In the genomic region with DNA sequence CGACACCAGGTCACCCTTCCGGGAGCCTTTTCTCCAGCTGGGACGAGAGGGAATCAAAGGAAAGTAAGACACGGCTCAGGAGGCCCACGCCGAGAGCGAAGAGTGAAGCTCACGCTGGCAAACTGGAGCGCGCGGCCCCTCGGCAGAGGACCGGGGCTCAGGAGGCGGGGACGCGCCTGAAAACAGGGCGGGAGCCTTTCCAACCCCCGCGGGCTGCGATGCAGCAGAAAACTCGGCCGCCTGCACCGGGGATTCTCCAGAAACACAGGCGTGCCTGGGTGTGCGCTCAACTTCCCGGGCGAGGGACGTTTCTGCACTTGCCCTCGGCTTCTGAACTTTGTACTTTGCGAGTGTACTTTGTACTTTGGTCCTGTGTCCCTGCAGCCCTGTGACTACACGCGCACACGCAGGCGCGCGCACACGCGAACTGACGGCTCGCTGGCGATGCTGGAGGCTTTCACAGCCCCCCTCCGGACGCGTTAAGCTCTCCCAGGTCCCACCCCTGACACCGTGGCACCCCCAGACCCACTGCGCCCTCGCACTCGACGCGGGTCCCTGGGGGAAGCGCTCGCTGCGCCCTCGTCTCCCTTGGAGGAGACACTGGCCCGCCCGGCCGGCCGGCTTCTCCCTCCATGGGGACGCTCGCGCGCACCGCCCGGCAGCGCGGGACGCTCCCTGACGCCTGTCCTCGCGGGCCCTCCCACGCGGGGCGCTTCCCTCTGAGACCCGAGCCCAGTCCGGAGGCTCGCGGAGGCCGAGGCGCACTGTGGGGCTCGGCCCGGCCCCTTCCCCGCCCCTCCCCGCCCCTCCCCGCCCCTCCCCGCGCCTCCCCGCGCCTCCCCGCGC, we compare ENCODE assay signal across 1 cellular context.
TF ChIP-seq lines count a peak whose summit lies in the region.

No MANE protein-coding gene starts in this region.

TF ChIP-seq in HepG2, 621 proteins besides CTCF, POLR2A, EP300 and RAD21 (continued from another document and continues in another):
- TF ChIP-seq, protein P1, sequence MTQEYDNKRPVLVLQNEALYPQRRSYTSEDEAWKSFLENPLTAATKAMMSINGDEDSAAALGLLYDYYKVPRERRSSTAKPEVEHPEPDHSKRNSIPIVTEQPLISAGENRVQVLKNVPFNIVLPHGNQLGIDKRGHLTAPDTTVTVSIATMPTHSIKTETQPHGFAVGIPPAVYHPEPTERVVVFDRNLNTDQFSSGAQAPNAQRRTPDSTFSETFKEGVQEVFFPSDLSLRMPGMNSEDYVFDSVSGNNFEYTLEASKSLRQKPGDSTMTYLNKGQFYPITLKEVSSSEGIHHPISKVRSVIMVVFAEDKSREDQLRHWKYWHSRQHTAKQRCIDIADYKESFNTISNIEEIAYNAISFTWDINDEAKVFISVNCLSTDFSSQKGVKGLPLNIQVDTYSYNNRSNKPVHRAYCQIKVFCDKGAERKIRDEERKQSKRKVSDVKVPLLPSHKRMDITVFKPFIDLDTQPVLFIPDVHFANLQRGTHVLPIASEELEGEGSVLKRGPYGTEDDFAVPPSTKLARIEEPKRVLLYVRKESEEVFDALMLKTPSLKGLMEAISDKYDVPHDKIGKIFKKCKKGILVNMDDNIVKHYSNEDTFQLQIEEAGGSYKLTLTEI (CRISPR knock-in tag; conservative IDR thresholded peaks at IDR 0.05), result no peak
- TF ChIP-seq, protein P2, sequence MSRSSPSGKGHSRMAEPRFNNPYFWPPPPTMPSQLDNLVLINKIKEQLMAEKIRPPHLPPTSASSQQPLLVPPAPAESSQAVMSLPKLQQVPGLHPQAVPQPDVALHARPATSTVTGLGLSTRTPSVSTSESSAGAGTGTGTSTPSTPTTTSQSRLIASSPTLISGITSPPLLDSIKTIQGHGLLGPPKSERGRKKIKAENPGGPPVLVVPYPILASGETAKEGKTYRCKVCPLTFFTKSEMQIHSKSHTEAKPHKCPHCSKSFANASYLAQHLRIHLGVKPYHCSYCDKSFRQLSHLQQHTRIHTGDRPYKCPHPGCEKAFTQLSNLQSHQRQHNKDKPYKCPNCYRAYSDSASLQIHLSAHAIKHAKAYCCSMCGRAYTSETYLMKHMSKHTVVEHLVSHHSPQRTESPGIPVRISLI (CRISPR knock-in tag; IDR thresholded peaks at IDR 0.05; ENCODE audit: borderline replicate concordance), result no peak
- peak; percentile 85 for TF ChIP-seq SPEN (CRISPR knock-in tag; IDR thresholded peaks at IDR 0.05; ENCODE audit: low read depth)
- 0 out of 2 replicates have a peak, but pooled peaks have one; percentile 17 for TF ChIP-seq ZNF121 (CRISPR knock-in tag; IDR thresholded peaks at IDR 0.05)
- TF ChIP-seq ZMYM2 (CRISPR knock-in tag; IDR thresholded peaks at IDR 0.05), result peak; percentile 98
- TF ChIP-seq ISL2 (CRISPR knock-in tag; IDR thresholded peaks at IDR 0.05), result no peak
- peak; percentile 65 for TF ChIP-seq PHF21A (CRISPR knock-in tag; IDR thresholded peaks at IDR 0.05)
- 0 out of 2 replicates have a peak, but pooled peaks have one; percentile 68 for TF ChIP-seq ZNF33B (CRISPR knock-in tag; IDR thresholded peaks at IDR 0.05)
- peak; percentile 53; the same call in 1 of the 2 replicates for TF ChIP-seq PITX1 (CRISPR knock-in tag; IDR thresholded peaks at IDR 0.05)
- TF ChIP-seq, protein P3, sequence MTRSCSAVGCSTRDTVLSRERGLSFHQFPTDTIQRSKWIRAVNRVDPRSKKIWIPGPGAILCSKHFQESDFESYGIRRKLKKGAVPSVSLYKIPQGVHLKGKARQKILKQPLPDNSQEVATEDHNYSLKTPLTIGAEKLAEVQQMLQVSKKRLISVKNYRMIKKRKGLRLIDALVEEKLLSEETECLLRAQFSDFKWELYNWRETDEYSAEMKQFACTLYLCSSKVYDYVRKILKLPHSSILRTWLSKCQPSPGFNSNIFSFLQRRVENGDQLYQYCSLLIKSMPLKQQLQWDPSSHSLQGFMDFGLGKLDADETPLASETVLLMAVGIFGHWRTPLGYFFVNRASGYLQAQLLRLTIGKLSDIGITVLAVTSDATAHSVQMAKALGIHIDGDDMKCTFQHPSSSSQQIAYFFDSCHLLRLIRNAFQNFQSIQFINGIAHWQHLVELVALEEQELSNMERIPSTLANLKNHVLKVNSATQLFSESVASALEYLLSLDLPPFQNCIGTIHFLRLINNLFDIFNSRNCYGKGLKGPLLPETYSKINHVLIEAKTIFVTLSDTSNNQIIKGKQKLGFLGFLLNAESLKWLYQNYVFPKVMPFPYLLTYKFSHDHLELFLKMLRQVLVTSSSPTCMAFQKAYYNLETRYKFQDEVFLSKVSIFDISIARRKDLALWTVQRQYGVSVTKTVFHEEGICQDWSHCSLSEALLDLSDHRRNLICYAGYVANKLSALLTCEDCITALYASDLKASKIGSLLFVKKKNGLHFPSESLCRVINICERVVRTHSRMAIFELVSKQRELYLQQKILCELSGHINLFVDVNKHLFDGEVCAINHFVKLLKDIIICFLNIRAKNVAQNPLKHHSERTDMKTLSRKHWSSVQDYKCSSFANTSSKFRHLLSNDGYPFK (CRISPR knock-in tag; IDR thresholded peaks at IDR 0.05; ENCODE audit: borderline replicate concordance), result peak; percentile 37; the same call in 1 of the 2 replicates
- TF ChIP-seq ZBTB20 (CRISPR knock-in tag; IDR thresholded peaks at IDR 0.05; ENCODE audit: borderline replicate concordance, low read depth), result no peak
- TF ChIP-seq CBX5 (CRISPR knock-in tag; IDR thresholded peaks at IDR 0.05; ENCODE audit: borderline replicate concordance), result peak; percentile 40; the same call in 1 of the 2 replicates
- peak; percentile 61; the same call in 1 of the 2 replicates for TF ChIP-seq SALL2 (CRISPR knock-in tag; IDR thresholded peaks at IDR 0.05)
- TF ChIP-seq ZNF567 (CRISPR knock-in tag; IDR thresholded peaks at IDR 0.05; ENCODE audit: borderline replicate concordance), result 0 out of 2 replicates have a peak, but pooled peaks have one; percentile 47
- TF ChIP-seq, protein P4, sequence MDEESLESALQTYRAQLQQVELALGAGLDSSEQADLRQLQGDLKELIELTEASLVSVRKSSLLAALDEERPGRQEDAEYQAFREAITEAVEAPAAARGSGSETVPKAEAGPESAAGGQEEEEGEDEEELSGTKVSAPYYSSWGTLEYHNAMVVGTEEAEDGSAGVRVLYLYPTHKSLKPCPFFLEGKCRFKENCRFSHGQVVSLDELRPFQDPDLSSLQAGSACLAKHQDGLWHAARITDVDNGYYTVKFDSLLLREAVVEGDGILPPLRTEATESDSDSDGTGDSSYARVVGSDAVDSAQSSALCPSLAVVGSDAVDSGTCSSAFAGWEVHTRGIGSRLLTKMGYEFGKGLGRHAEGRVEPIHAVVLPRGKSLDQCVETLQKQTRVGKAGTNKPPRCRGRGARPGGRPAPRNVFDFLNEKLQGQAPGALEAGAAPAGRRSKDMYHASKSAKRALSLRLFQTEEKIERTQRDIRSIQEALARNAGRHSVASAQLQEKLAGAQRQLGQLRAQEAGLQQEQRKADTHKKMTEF (CRISPR knock-in tag; IDR thresholded peaks at IDR 0.05), result peak; percentile 78; the same call in 1 of the 2 replicates
- no peak; the same call in 1 of the 2 replicates for TF ChIP-seq ZNF766 (CRISPR knock-in tag; IDR thresholded peaks at IDR 0.05; ENCODE audit: borderline replicate concordance)
- TF ChIP-seq HIVEP1 (CRISPR knock-in tag; IDR thresholded peaks at IDR 0.05), result peak; percentile 78; the same call in 1 of the 2 replicates
- TF ChIP-seq NBN (conservative IDR thresholded peaks at IDR 0.05), result no peak
- no peak for TF ChIP-seq TBP (CRISPR knock-in tag; IDR thresholded peaks at IDR 0.05)
- 0 out of 2 replicates have a peak, but pooled peaks have one; percentile 26 for TF ChIP-seq NR2F2 (IDR thresholded peaks at IDR 0.05; ENCODE audit: borderline replicate concordance, low read depth)
- TF ChIP-seq ZNF30 (CRISPR knock-in tag; IDR thresholded peaks at IDR 0.05), result no peak
- TF ChIP-seq ZFP36L1 (CRISPR knock-in tag; IDR thresholded peaks at IDR 0.05), result 0 out of 2 replicates have a peak, but pooled peaks have one; percentile 43
- peak; percentile 21; the same call in 1 of the 2 replicates for TF ChIP-seq ZNF232 (CRISPR knock-in tag; IDR thresholded peaks at IDR 0.05; ENCODE audit: borderline replicate concordance)
- no peak for TF ChIP-seq ZNF572 (CRISPR knock-in tag; IDR thresholded peaks at IDR 0.05)
- TF ChIP-seq, protein P5, sequence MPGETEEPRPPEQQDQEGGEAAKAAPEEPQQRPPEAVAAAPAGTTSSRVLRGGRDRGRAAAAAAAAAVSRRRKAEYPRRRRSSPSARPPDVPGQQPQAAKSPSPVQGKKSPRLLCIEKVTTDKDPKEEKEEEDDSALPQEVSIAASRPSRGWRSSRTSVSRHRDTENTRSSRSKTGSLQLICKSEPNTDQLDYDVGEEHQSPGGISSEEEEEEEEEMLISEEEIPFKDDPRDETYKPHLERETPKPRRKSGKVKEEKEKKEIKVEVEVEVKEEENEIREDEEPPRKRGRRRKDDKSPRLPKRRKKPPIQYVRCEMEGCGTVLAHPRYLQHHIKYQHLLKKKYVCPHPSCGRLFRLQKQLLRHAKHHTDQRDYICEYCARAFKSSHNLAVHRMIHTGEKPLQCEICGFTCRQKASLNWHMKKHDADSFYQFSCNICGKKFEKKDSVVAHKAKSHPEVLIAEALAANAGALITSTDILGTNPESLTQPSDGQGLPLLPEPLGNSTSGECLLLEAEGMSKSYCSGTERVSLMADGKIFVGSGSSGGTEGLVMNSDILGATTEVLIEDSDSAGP (CRISPR knock-in tag; IDR thresholded peaks at IDR 0.05; ENCODE audit: borderline replicate concordance), result peak; percentile 86
- TF ChIP-seq, protein P6, sequence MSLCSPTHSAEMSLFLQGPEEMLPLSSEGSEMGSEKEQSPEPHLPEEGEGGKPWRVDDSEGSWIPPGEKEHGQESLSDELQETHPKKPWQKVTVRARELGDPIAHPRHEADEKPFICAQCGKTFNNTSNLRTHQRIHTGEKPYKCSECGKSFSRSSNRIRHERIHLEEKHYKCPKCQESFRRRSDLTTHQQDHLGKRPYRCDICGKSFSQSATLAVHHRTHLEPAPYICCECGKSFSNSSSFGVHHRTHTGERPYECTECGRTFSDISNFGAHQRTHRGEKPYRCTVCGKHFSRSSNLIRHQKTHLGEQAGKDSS (CRISPR knock-in tag; IDR thresholded peaks at IDR 0.05; ENCODE audit: borderline replicate concordance, low read depth), result peak; percentile 71; the same call in 1 of the 2 replicates
- TF ChIP-seq TBX3 (IDR thresholded peaks at IDR 0.05; ENCODE audit: borderline replicate concordance), result no peak
- no peak; the same call in 1 of the 2 replicates for TF ChIP-seq KDM1A (CRISPR knock-in tag; IDR thresholded peaks at IDR 0.05)
- TF ChIP-seq RARA (CRISPR knock-in tag; IDR thresholded peaks at IDR 0.05), result peak; percentile 58
- TF ChIP-seq, protein P7, sequence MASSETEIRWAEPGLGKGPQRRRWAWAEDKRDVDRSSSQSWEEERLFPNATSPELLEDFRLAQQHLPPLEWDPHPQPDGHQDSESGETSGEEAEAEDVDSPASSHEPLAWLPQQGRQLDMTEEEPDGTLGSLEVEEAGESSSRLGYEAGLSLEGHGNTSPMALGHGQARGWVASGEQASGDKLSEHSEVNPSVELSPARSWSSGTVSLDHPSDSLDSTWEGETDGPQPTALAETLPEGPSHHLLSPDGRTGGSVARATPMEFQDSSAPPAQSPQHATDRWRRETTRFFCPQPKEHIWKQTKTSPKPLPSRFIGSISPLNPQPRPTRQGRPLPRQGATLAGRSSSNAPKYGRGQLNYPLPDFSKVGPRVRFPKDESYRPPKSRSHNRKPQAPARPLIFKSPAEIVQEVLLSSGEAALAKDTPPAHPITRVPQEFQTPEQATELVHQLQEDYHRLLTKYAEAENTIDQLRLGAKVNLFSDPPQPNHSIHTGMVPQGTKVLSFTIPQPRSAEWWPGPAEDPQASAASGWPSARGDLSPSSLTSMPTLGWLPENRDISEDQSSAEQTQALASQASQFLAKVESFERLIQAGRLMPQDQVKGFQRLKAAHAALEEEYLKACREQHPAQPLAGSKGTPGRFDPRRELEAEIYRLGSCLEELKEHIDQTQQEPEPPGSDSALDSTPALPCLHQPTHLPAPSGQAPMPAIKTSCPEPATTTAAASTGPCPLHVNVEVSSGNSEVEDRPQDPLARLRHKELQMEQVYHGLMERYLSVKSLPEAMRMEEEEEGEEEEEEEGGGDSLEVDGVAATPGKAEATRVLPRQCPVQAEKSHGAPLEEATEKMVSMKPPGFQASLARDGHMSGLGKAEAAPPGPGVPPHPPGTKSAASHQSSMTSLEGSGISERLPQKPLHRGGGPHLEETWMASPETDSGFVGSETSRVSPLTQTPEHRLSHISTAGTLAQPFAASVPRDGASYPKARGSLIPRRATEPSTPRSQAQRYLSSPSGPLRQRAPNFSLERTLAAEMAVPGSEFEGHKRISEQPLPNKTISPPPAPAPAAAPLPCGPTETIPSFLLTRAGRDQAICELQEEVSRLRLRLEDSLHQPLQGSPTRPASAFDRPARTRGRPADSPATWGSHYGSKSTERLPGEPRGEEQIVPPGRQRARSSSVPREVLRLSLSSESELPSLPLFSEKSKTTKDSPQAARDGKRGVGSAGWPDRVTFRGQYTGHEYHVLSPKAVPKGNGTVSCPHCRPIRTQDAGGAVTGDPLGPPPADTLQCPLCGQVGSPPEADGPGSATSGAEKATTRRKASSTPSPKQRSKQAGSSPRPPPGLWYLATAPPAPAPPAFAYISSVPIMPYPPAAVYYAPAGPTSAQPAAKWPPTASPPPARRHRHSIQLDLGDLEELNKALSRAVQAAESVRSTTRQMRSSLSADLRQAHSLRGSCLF (CRISPR knock-in tag; IDR thresholded peaks at IDR 0.05; ENCODE audit: borderline replicate concordance), result no peak
- peak; percentile 90 for TF ChIP-seq YEATS4 (CRISPR knock-in tag; IDR thresholded peaks at IDR 0.05; ENCODE audit: borderline replicate concordance)
- TF ChIP-seq, protein P8, sequence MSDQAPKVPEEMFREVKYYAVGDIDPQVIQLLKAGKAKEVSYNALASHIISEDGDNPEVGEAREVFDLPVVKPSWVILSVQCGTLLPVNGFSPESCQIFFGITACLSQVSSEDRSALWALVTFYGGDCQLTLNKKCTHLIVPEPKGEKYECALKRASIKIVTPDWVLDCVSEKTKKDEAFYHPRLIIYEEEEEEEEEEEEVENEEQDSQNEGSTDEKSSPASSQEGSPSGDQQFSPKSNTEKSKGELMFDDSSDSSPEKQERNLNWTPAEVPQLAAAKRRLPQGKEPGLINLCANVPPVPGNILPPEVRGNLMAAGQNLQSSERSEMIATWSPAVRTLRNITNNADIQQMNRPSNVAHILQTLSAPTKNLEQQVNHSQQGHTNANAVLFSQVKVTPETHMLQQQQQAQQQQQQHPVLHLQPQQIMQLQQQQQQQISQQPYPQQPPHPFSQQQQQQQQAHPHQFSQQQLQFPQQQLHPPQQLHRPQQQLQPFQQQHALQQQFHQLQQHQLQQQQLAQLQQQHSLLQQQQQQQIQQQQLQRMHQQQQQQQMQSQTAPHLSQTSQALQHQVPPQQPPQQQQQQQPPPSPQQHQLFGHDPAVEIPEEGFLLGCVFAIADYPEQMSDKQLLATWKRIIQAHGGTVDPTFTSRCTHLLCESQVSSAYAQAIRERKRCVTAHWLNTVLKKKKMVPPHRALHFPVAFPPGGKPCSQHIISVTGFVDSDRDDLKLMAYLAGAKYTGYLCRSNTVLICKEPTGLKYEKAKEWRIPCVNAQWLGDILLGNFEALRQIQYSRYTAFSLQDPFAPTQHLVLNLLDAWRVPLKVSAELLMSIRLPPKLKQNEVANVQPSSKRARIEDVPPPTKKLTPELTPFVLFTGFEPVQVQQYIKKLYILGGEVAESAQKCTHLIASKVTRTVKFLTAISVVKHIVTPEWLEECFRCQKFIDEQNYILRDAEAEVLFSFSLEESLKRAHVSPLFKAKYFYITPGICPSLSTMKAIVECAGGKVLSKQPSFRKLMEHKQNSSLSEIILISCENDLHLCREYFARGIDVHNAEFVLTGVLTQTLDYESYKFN (CRISPR knock-in tag; conservative IDR thresholded peaks at IDR 0.05), result peak; percentile 88
- 0 out of 2 replicates have a peak, but pooled peaks have one; percentile 14 for TF ChIP-seq JUN (CRISPR knock-in tag; IDR thresholded peaks at IDR 0.05)
- TF ChIP-seq ZNF556 (CRISPR knock-in tag; IDR thresholded peaks at IDR 0.05; ENCODE audit: borderline replicate concordance), result peak; percentile 72; the same call in 1 of the 2 replicates
- TF ChIP-seq NCOA1 (CRISPR knock-in tag; IDR thresholded peaks at IDR 0.05), result no peak
- TF ChIP-seq ETV6 (CRISPR knock-in tag; conservative IDR thresholded peaks at IDR 0.05), result no peak
- peak; percentile 92; the same call in 1 of the 2 replicates for TF ChIP-seq SAFB2 (CRISPR knock-in tag; IDR thresholded peaks at IDR 0.05; ENCODE audit: borderline replicate concordance, low read depth)
- peak; percentile 94 for TF ChIP-seq FLYWCH1 (CRISPR knock-in tag; IDR thresholded peaks at IDR 0.05)
